ENCODE assay signal across 9 cellular contexts in genomic region chr6:24974182-24975171, GRCh38. TPM values are rescaled to one million over a fixed set of nuclear protein-coding genes. Genes with fewer than 3 reads are reported as not detected.
DNase-seq lines count a peak whose midpoint lies in the region; ATAC-seq and TF ChIP-seq lines count a peak whose summit lies in the region.
"Had no signal": no experiment of that assay in that cellular context is flagged by ENCODE, and none has a peak within 500 bp of the region (broad histone marks: within the 10 kb centered on the region; RNA-seq: fewer than 3 reads in every experiment).

No MANE protein-coding gene starts in this region.

- no peaks in the 10 kb centered on the region for H3K4me1 ChIP-seq in Peyer's patch

- TF ChIP-seq CTCF in Peyer's patch (IDR thresholded peaks at IDR 0.05) = no peak

- no peak overlapping the region for H3K4me3 ChIP-seq in Peyer's patch
- H3K4me3 ChIP-seq in H7 (ENCODE audit: insufficient read depth, low read depth, low read length) = no peak overlapping the region

- peaks cover 5% of the 10 kb centered on the region for H3K36me3 Mint-ChIP-seq in activated CD4-positive, alpha-beta T cell treated with anti-CD3 and anti-CD28 coated beads for 36 hours (ENCODE audit: low read depth)

- CTCF ChIA-PET in activated CD4-positive, alpha-beta T cell treated with anti-CD3 and anti-CD28 coated beads for 36 hours (lab: Charles Lee) = interaction anchor here (0.6 to 5.3 kb wide), 19 partner anchors 17 to 125 kb away, joined by 3 to 45 read pairs (median 4); partner anchors contain the start of gene RIPOR2

- H3K27ac Mint-ChIP-seq in activated CD4-positive, alpha-beta T cell treated with anti-CD3 and anti-CD28 coated beads for 36 hours = peak overlapping the region; percentile 86

- peaks cover 59% of the 10 kb centered on the region for H3K4me1 Mint-ChIP-seq in activated CD4-positive, alpha-beta T cell treated with anti-CD3 and anti-CD28 coated beads for 36 hours

- H3K27me3 Mint-ChIP-seq in activated CD4-positive, alpha-beta T cell treated with anti-CD3 and anti-CD28 coated beads for 36 hours = no peaks in the 10 kb centered on the region

- peak overlapping the region; percentile 33 for H3K4me3 Mint-ChIP-seq in activated CD4-positive, alpha-beta T cell treated with anti-CD3 and anti-CD28 coated beads for 36 hours

- peak overlapping the region in 2 of 4 donors; percentile 46 to 55 for H3K27ac ChIP-seq in Peyer's patch

- intact Hi-C loops in activated CD4-positive, alpha-beta T cell treated with anti-CD3 and anti-CD28 coated beads for 36 hours (cut with DNase I, micrococcal nuclease) = loop anchor here (1.0 to 5.0 kb wide), 9 partner anchors 18 to 164 kb away; no protein-coding TSS in a partner anchor

- H3K9me3 ChIP-seq in Peyer's patch = no peaks in the 10 kb centered on the region

- TF ChIP-seq POLR2A in Peyer's patch (IDR thresholded peaks at IDR 0.05) = no peak

- ATAC-seq in activated CD4-positive, alpha-beta T cell treated with anti-CD3 and anti-CD28 coated beads for 36 hours = peak; percentile 92
- peak; percentile 63 for ATAC-seq in HG03196 (IDR thresholded peaks at IDR 0.05; ENCODE audit: unreplicated experiment)
- ATAC-seq in GM18858 (IDR thresholded peaks at IDR 0.05; ENCODE audit: unreplicated experiment) = no peak

- POLR2A ChIA-PET in activated CD4-positive, alpha-beta T cell treated with anti-CD3 and anti-CD28 coated beads for 36 hours (lab: Charles Lee) = interaction anchor here (0.6 to 2.1 kb wide), 15 partner anchors 12 to 125 kb away, joined by 3 to 13 read pairs (median 5); no protein-coding TSS in a partner anchor

- H3K27me3 ChIP-seq in Peyer's patch (no peaks in the 10 kb centered on the region), H7 (ENCODE audit: control insufficient read depth, insufficient read depth, low read length) (no peaks in the 10 kb centered on the region)

- DNase-seq in activated CD4-positive, alpha-beta T cell treated with anti-CD3 and anti-CD28 coated beads for 36 hours = peak; percentile 60
- DNase-seq in activated CD4-positive, alpha-beta T cell treated with anti-CD3 and anti-CD28 coated beads, Interleukin-2, amount 50 U/mL, for 4 hours = no peak
- DNase-seq in activated CD4-positive, alpha-beta T cell treated with anti-CD3 and anti-CD28 coated beads for 48 hours = peak; percentile 65
- DNase-seq in stimulated activated CD4-positive, alpha-beta T cell treated with anti-CD3 and anti-CD28 coated beads, Interleukin-2, amount 100 ng/mL, for 24 hours = peak; percentile 51 to 52
- DNase-seq in Peyer's patch (no peak), H7 (no peak)
- DNase-seq: 8988T had no signal

- peaks cover 4% of the 10 kb centered on the region for H3K9me3 Mint-ChIP-seq in activated CD4-positive, alpha-beta T cell treated with anti-CD3 and anti-CD28 coated beads for 36 hours (ENCODE audit: low read depth)

- no peaks in the 10 kb centered on the region for H3K36me3 ChIP-seq in Peyer's patch
- H3K36me3 ChIP-seq in H7 (replicated peaks; ENCODE audit: control insufficient read depth, insufficient read depth, low read length) = no peaks in the 10 kb centered on the region

RNA-seq across cellular contexts. Expression of gene RIPOR2, which starts 38.7 kb away (rescaled TPM):
- total RNA-seq in activated CD4-positive, alpha-beta T cell treated with anti-CD3 and anti-CD28 coated beads for 36 hours = 10 to 100 TPM; 60.0 to 67.0 TPM
- total RNA-seq in Peyer's patch = 100 to 1,000 TPM in 1 of 4 donors, 1 to 10 TPM in 3; 3.7 to 112 (median 6.1) TPM
- total RNA-seq in H7 (2014; rRNA removed; shearing (Covaris generic)) = 0.22 and 0.31 TPM in 2 replicates

Comparison
In these comparisons a context has a peak if more than half of its experiments do, and no peak if none do; other contexts are left out.
1. DNase-seq: peak in activated CD4-positive, alpha-beta T cell treated with anti-CD3 and anti-CD28 coated beads for 36 hours (single experiment), activated CD4-positive, alpha-beta T cell treated with anti-CD3 and anti-CD28 coated beads for 48 hours (single experiment) and stimulated activated CD4-positive, alpha-beta T cell treated with anti-CD3 and anti-CD28 coated beads, Interleukin-2, amount 100 ng/mL, for 24 hours (2 of 2); none in activated CD4-positive, alpha-beta T cell treated with anti-CD3 and anti-CD28 coated beads, Interleukin-2, amount 50 U/mL, for 4 hours (0 of 2), Peyer's patch (0 of 3) and H7 (single experiment).